ENCODE assay signal across 25 cellular contexts in the genomic region with DNA sequence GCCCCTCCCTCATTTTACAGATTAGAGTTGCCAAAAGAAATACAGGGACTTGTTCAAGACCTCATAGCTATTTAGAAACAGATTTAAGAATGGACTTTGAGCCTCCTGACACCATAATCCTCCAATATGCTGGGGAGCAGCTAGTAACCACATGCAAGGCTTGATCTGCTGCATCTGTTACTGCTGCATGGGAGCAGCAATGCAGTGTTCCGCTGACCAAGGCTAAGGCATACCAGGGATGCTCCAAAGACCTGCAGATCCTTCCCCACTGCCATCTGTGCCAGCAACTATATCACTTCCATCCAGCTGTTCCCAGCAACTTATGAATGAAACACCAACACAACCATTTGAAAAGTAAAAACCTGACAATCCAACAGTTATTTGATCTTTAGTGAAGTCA.
"Had no signal": no experiment of that assay in that cellular context is flagged by ENCODE, and none has a peak within 500 bp of the region (broad histone marks: within the 10 kb centered on the region; RNA-seq: fewer than 3 reads in every experiment).

No MANE protein-coding gene starts in this region.

- H3K9ac ChIP-seq: KMS-11 had no signal

- DNase-seq: activated CD4-positive, alpha-beta memory T cell treated with anti-CD3 and anti-CD28 coated beads, Interleukin-2, amount 10 ng/mL, durations not matched to agents 7 days and 5 days; activated CD4-positive, alpha-beta T cell treated with anti-CD3 and anti-CD28 coated beads, Interleukin-2, amount 10 ng/mL, durations not matched to agents 7 days and 5 days; activated CD4-positive, CD25-positive, alpha-beta regulatory T cell; activated gamma-delta T cell treated with Interleukin-2 at 50 U/mL for 16 hours; activated naive CD4-positive, alpha-beta T cell treated with anti-CD3 and anti-CD28 coated beads, Interleukin-2, amount 10 ng/mL, durations not matched to agents 7 days and 5 days; activated T-cell treated with anti-CD3 and anti-CD28 coated beads for 4 hours; activated T-cell treated with anti-CD3 and anti-CD28 coated beads, Interleukin-2, amount 50 U/mL, for 48 hours; aorta; caudate nucleus; MG63; MV-4-11; NCI-H1092 treated with DMSO at 0.1 percent for 48 hours; NCI-H1417 treated with DMSO at 0.1 percent for 48 hours; NCI-H1694; NCI-H2029; NCI-H2107; NCI-H2171 treated with DMSO at 0.1 percent for 48 hours; NCI-H345; NCI-H510A; SIG-M5; T-helper 17 cell; T-helper 9 cell had no signal

- ATAC-seq: activated T-helper 17 cell treated with anti-CD3 and anti-CD28 coated beads, Interleukin-2, amount 50 U/mL, for 72 hours; T-helper 17 cell had no signal

- H3K4me2 ChIP-seq: KMS-11 had no signal

- H3K27me3 ChIP-seq: breast epithelium, MG63 had no signal

- H3K9me3 Mint-ChIP-seq: activated CD4-positive, alpha-beta T cell treated with anti-CD3 and anti-CD28 coated beads, Interleukin-2, amount 10 ng/mL, durations not matched to agents 7 days and 5 days; activated naive CD4-positive, alpha-beta T cell treated with anti-CD3 and anti-CD28 coated beads, Interleukin-2, amount 10 ng/mL, durations not matched to agents 7 days and 5 days had no signal

- H3K4me1 ChIP-seq: breast epithelium had no signal

- H3K36me3 ChIP-seq: breast epithelium, MG63 had no signal

- H3K4me3 Mint-ChIP-seq: activated CD4-positive, alpha-beta memory T cell treated with anti-CD3 and anti-CD28 coated beads, Interleukin-2, amount 10 ng/mL, durations not matched to agents 7 days and 5 days; activated CD4-positive, alpha-beta T cell treated with anti-CD3 and anti-CD28 coated beads, Interleukin-2, amount 10 ng/mL, durations not matched to agents 7 days and 5 days; activated naive CD4-positive, alpha-beta T cell treated with anti-CD3 and anti-CD28 coated beads, Interleukin-2, amount 10 ng/mL, durations not matched to agents 7 days and 5 days; activated T-helper 17 cell treated with anti-CD3 and anti-CD28 coated beads, Interleukin-2, amount 50 U/mL, for 72 hours; T-helper 17 cell had no signal

- H3K27ac ChIP-seq: breast epithelium, KMS-11 had no signal

- H3K4me3 ChIP-seq: breast epithelium, MG63 had no signal

- H3K4me1 Mint-ChIP-seq: activated CD4-positive, alpha-beta memory T cell treated with anti-CD3 and anti-CD28 coated beads, Interleukin-2, amount 10 ng/mL, durations not matched to agents 7 days and 5 days; activated T-helper 17 cell treated with anti-CD3 and anti-CD28 coated beads, Interleukin-2, amount 50 U/mL, for 72 hours had no signal

- H3K27ac Mint-ChIP-seq: activated CD4-positive, alpha-beta memory T cell treated with anti-CD3 and anti-CD28 coated beads, Interleukin-2, amount 10 ng/mL, durations not matched to agents 7 days and 5 days; activated CD4-positive, alpha-beta T cell treated with anti-CD3 and anti-CD28 coated beads, Interleukin-2, amount 10 ng/mL, durations not matched to agents 7 days and 5 days; activated naive CD4-positive, alpha-beta T cell treated with anti-CD3 and anti-CD28 coated beads, Interleukin-2, amount 10 ng/mL, durations not matched to agents 7 days and 5 days; activated T-helper 17 cell treated with anti-CD3 and anti-CD28 coated beads, Interleukin-2, amount 50 U/mL, for 72 hours; T-helper 17 cell had no signal

- H3K27me3 Mint-ChIP-seq: activated CD4-positive, alpha-beta memory T cell treated with anti-CD3 and anti-CD28 coated beads, Interleukin-2, amount 10 ng/mL, durations not matched to agents 7 days and 5 days; activated CD4-positive, alpha-beta T cell treated with anti-CD3 and anti-CD28 coated beads, Interleukin-2, amount 10 ng/mL, durations not matched to agents 7 days and 5 days; activated T-helper 17 cell treated with anti-CD3 and anti-CD28 coated beads, Interleukin-2, amount 50 U/mL, for 72 hours; T-helper 17 cell had no signal

- H3K9me3 ChIP-seq: breast epithelium, MG63 had no signal

- H3K36me3 Mint-ChIP-seq: activated naive CD4-positive, alpha-beta T cell treated with anti-CD3 and anti-CD28 coated beads, Interleukin-2, amount 10 ng/mL, durations not matched to agents 7 days and 5 days had no signal
